In the genomic region with DNA sequence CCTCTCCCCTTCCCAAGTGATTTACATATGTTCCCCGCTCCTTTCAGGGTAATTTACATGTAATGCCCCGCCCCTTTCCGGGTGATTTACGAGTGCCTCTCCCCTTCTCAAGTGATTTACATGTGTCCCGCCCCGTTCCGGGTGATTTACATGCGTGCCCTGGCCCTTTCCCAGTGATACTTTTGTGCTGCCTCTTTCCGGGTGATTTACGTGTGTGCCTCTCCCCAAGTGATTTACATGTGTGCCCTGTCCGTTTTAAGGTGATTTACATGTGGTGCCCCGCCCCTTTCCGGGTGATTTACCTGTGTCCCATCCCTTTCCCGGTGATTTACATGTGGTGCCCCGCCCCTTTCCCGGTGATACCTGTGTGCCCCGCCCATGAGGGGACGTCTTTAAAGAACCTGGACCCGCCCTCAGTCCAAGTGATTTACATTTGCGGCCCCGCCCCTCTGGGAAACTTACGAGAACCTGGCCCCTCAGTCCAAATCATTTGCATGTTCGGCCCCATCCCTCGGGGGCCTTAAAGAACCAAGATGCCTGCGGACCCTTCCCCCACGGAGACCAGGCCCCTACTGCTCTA, we compare ENCODE assay signal across 1 cellular context.
A peak's percentile ranks its signal among the peaks of the same experiment; 100 is the strongest.
TF ChIP-seq lines count a peak whose summit lies in the region.

No MANE protein-coding gene starts in this region.

TF ChIP-seq in GM12878, 131 proteins besides CTCF, POLR2A, EP300 and RAD21 (continues in another document):
- TF ChIP-seq SMARCA5 (IDR thresholded peaks at IDR 0.05) (0 out of 2 replicates have a peak, but pooled peaks have one; percentile 90), IKZF1 (conservative IDR thresholded peaks at IDR 0.05) (no peak), MXI1 (IDR thresholded peaks at IDR 0.05; ENCODE audit: low read depth, low read length) (no peak), CREB1 (IDR thresholded peaks at IDR 0.05; ENCODE audit: low read depth) (0 out of 2 replicates have a peak, but pooled peaks have one; percentile 3), FOXM1 (IDR thresholded peaks at IDR 0.05; ENCODE audit: low read depth, low read length) (no peak), EZH2 (IDR thresholded peaks at IDR 0.05; ENCODE audit: borderline replicate concordance, control insufficient read depth, low read depth, low read length) (no peak), NFIC (IDR thresholded peaks at IDR 0.05; ENCODE audit: low read depth, low read length) (no peak), ZZZ3 (IDR thresholded peaks at IDR 0.05; ENCODE audit: control insufficient read depth, insufficient read length, low read depth) (no peak), NFYA (IDR thresholded peaks at IDR 0.05; ENCODE audit: borderline replicate concordance, low read depth, low read length) (no peak), SUPT20H (IDR thresholded peaks at IDR 0.05; ENCODE audit: borderline replicate concordance, control insufficient read depth, low read depth, low read length) (no peak), MYB (IDR thresholded peaks at IDR 0.05; ENCODE audit: borderline replicate concordance, low read depth, low read length) (no peak), ZNF274 (IDR thresholded peaks at IDR 0.05; ENCODE audit: insufficient read depth, insufficient read length) (no peak), STAT3 (IDR thresholded peaks at IDR 0.05; ENCODE audit: low read depth, low read length) (no peak), SRF (IDR thresholded peaks at IDR 0.05; ENCODE audit: low read depth in 2 of 2, low read length in 2 of 2) (0 out of 4 replicates have a peak, but pooled peaks of 1 of the 2 experiments have one; percentile 4), POU2F2 (IDR thresholded peaks at IDR 0.05; ENCODE audit: borderline replicate concordance, low read depth, low read length) (peak; percentile 63), ATF7 (IDR thresholded peaks at IDR 0.05; ENCODE audit: low read depth) (no peak), NR2C2 (IDR thresholded peaks at IDR 0.05; ENCODE audit: borderline replicate concordance, control insufficient read depth, insufficient read length, low read depth) (no peak), RCOR1 (conservative IDR thresholded peaks at IDR 0.05; ENCODE audit: low read depth, low read length) (no peak), TARDBP (IDR thresholded peaks at IDR 0.05; ENCODE audit: borderline replicate concordance) (no peak)
- TF ChIP-seq, protein P1, sequence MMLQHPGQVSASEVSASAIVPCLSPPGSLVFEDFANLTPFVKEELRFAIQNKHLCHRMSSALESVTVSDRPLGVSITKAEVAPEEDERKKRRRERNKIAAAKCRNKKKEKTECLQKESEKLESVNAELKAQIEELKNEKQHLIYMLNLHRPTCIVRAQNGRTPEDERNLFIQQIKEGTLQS (IDR thresholded peaks at IDR 0.05; ENCODE audit: borderline replicate concordance, extremely low read depth, low read depth, low read length), result no peak
- TF ChIP-seq, protein P2, sequence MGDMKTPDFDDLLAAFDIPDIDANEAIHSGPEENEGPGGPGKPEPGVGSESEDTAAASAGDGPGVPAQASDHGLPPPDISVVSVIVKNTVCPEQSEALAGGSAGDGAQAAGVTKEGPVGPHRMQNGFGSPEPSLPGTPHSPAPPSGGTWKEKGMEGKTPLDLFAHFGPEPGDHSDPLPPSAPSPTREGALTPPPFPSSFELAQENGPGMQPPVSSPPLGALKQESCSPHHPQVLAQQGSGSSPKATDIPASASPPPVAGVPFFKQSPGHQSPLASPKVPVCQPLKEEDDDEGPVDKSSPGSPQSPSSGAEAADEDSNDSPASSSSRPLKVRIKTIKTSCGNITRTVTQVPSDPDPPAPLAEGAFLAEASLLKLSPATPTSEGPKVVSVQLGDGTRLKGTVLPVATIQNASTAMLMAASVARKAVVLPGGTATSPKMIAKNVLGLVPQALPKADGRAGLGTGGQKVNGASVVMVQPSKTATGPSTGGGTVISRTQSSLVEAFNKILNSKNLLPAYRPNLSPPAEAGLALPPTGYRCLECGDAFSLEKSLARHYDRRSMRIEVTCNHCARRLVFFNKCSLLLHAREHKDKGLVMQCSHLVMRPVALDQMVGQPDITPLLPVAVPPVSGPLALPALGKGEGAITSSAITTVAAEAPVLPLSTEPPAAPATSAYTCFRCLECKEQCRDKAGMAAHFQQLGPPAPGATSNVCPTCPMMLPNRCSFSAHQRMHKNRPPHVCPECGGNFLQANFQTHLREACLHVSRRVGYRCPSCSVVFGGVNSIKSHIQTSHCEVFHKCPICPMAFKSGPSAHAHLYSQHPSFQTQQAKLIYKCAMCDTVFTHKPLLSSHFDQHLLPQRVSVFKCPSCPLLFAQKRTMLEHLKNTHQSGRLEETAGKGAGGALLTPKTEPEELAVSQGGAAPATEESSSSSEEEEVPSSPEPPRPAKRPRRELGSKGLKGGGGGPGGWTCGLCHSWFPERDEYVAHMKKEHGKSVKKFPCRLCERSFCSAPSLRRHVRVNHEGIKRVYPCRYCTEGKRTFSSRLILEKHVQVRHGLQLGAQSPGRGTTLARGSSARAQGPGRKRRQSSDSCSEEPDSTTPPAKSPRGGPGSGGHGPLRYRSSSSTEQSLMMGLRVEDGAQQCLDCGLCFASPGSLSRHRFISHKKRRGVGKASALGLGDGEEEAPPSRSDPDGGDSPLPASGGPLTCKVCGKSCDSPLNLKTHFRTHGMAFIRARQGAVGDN (IDR thresholded peaks at IDR 0.05), result no peak
- TF ChIP-seq, protein P3, sequence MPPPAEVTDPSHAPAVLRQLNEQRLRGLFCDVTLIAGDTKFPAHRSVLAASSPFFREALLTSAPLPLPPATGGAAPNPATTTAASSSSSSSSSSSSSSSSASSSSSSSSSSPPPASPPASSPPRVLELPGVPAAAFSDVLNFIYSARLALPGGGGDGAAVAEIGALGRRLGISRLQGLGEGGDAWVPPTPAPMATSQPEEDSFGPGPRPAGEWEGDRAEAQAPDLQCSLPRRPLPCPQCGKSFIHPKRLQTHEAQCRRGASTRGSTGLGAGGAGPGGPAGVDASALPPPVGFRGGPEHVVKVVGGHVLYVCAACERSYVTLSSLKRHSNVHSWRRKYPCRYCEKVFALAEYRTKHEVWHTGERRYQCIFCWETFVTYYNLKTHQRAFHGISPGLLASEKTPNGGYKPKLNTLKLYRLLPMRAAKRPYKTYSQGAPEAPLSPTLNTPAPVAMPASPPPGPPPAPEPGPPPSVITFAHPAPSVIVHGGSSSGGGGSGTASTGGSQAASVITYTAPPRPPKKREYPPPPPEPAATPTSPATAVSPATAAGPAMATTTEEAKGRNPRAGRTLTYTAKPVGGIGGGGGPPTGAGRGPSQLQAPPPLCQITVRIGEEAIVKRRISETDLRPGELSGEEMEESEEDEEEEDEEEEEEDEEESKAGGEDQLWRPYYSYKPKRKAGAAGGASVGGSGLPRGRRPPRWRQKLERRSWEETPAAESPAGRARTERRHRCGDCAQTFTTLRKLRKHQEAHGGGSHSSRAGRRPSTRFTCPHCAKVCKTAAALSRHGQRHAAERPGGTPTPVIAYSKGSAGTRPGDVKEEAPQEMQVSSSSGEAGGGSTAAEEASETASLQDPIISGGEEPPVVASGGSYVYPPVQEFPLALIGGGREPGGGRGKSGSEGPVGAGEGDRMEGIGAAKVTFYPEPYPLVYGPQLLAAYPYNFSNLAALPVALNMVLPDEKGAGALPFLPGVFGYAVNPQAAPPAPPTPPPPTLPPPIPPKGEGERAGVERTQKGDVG (CRISPR knock-in tag; IDR thresholded peaks at IDR 0.05), result no peak
- TF ChIP-seq, protein P4, sequence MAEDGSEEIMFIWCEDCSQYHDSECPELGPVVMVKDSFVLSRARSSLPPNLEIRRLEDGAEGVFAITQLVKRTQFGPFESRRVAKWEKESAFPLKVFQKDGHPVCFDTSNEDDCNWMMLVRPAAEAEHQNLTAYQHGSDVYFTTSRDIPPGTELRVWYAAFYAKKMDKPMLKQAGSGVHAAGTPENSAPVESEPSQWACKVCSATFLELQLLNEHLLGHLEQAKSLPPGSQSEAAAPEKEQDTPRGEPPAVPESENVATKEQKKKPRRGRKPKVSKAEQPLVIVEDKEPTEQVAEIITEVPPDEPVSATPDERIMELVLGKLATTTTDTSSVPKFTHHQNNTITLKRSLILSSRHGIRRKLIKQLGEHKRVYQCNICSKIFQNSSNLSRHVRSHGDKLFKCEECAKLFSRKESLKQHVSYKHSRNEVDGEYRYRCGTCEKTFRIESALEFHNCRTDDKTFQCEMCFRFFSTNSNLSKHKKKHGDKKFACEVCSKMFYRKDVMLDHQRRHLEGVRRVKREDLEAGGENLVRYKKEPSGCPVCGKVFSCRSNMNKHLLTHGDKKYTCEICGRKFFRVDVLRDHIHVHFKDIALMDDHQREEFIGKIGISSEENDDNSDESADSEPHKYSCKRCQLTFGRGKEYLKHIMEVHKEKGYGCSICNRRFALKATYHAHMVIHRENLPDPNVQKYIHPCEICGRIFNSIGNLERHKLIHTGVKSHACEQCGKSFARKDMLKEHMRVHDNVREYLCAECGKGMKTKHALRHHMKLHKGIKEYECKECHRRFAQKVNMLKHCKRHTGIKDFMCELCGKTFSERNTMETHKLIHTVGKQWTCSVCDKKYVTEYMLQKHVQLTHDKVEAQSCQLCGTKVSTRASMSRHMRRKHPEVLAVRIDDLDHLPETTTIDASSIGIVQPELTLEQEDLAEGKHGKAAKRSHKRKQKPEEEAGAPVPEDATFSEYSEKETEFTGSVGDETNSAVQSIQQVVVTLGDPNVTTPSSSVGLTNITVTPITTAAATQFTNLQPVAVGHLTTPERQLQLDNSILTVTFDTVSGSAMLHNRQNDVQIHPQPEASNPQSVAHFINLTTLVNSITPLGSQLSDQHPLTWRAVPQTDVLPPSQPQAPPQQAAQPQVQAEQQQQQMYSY (CRISPR knock-in tag; IDR thresholded peaks at IDR 0.05), result no peak
- TF ChIP-seq, protein P5, sequence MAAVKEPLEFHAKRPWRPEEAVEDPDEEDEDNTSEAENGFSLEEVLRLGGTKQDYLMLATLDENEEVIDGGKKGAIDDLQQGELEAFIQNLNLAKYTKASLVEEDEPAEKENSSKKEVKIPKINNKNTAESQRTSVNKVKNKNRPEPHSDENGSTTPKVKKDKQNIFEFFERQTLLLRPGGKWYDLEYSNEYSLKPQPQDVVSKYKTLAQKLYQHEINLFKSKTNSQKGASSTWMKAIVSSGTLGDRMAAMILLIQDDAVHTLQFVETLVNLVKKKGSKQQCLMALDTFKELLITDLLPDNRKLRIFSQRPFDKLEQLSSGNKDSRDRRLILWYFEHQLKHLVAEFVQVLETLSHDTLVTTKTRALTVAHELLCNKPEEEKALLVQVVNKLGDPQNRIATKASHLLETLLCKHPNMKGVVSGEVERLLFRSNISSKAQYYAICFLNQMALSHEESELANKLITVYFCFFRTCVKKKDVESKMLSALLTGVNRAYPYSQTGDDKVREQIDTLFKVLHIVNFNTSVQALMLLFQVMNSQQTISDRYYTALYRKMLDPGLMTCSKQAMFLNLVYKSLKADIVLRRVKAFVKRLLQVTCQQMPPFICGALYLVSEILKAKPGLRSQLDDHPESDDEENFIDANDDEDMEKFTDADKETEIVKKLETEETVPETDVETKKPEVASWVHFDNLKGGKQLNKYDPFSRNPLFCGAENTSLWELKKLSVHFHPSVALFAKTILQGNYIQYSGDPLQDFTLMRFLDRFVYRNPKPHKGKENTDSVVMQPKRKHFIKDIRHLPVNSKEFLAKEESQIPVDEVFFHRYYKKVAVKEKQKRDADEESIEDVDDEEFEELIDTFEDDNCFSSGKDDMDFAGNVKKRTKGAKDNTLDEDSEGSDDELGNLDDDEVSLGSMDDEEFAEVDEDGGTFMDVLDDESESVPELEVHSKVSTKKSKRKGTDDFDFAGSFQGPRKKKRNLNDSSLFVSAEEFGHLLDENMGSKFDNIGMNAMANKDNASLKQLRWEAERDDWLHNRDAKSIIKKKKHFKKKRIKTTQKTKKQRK (IDR thresholded peaks at IDR 0.05; ENCODE audit: low read depth, low read length), result no peak
- TF ChIP-seq, protein P6, sequence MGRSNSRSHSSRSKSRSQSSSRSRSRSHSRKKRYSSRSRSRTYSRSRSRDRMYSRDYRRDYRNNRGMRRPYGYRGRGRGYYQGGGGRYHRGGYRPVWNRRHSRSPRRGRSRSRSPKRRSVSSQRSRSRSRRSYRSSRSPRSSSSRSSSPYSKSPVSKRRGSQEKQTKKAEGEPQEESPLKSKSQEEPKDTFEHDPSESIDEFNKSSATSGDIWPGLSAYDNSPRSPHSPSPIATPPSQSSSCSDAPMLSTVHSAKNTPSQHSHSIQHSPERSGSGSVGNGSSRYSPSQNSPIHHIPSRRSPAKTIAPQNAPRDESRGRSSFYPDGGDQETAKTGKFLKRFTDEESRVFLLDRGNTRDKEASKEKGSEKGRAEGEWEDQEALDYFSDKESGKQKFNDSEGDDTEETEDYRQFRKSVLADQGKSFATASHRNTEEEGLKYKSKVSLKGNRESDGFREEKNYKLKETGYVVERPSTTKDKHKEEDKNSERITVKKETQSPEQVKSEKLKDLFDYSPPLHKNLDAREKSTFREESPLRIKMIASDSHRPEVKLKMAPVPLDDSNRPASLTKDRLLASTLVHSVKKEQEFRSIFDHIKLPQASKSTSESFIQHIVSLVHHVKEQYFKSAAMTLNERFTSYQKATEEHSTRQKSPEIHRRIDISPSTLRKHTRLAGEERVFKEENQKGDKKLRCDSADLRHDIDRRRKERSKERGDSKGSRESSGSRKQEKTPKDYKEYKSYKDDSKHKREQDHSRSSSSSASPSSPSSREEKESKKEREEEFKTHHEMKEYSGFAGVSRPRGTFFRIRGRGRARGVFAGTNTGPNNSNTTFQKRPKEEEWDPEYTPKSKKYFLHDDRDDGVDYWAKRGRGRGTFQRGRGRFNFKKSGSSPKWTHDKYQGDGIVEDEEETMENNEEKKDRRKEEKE (IDR thresholded peaks at IDR 0.05), result no peak
- TF ChIP-seq, protein P7, sequence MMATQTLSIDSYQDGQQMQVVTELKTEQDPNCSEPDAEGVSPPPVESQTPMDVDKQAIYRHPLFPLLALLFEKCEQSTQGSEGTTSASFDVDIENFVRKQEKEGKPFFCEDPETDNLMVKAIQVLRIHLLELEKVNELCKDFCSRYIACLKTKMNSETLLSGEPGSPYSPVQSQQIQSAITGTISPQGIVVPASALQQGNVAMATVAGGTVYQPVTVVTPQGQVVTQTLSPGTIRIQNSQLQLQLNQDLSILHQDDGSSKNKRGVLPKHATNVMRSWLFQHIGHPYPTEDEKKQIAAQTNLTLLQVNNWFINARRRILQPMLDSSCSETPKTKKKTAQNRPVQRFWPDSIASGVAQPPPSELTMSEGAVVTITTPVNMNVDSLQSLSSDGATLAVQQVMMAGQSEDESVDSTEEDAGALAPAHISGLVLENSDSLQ (IDR thresholded peaks at IDR 0.05), result peak; percentile 89
- TF ChIP-seq, protein P8, sequence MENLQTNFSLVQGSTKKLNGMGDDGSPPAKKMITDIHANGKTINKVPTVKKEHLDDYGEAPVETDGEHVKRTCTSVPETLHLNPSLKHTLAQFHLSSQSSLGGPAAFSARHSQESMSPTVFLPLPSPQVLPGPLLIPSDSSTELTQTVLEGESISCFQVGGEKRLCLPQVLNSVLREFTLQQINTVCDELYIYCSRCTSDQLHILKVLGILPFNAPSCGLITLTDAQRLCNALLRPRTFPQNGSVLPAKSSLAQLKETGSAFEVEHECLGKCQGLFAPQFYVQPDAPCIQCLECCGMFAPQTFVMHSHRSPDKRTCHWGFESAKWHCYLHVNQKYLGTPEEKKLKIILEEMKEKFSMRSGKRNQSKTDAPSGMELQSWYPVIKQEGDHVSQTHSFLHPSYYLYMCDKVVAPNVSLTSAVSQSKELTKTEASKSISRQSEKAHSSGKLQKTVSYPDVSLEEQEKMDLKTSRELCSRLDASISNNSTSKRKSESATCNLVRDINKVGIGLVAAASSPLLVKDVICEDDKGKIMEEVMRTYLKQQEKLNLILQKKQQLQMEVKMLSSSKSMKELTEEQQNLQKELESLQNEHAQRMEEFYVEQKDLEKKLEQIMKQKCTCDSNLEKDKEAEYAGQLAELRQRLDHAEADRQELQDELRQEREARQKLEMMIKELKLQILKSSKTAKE (IDR thresholded peaks at IDR 0.05; ENCODE audit: low read depth, poor library complexity, severe bottlenecking), result no peak
